In genomic region chr1:9270290-9270900, GRCh38 we compare ENCODE assay signal across 16 cellular contexts. TPM values are rescaled to one million over a fixed set of nuclear protein-coding genes. Genes with fewer than 3 reads are reported as not detected.
DNase-seq lines count a peak whose midpoint lies in the region; FAIRE-seq and TF ChIP-seq lines count a peak whose summit lies in the region.
"Had no signal": no experiment of that assay in that cellular context is flagged by ENCODE, and none has a peak within 500 bp of the region (broad histone marks: within the 10 kb centered on the region; RNA-seq: fewer than 3 reads in every experiment).

No MANE protein-coding gene starts in this region.

- dilution Hi-C loops in keratinocyte (cut with MboI; ENCODE audit: extremely low pct_ligation_motif_present, low sequenced_read_pairs) = no loop called here

- no peak for TF ChIP-seq CTCF in keratinocyte (optimal IDR thresholded peaks at IDR 0.05 in 1 of 3, IDR thresholded peaks at IDR 0.05 in 1 of 3, conservative IDR thresholded peaks at IDR 0.05 in 1 of 3; ENCODE audit: extremely low read depth in 1 of 3, insufficient read depth in 2 of 3, low read length in 3 of 3)

- no peaks in the 10 kb centered on the region for H3K9me3 Mint-ChIP-seq in activated CD4-positive, alpha-beta memory T cell treated with anti-CD3 and anti-CD28 coated beads, Interleukin-2, amount 10 ng/mL, durations not matched to agents 7 days and 5 days

- H3K4me2 ChIP-seq in keratinocyte (ENCODE audit: control insufficient read depth, extremely low read depth, insufficient read depth, low read depth, low read length) = no peak overlapping the region
- H3K4me2 ChIP-seq: PC-9 had no signal

- H3K79me2 ChIP-seq in keratinocyte (ENCODE audit: control insufficient read depth, insufficient read depth, low read length) = no peaks in the 10 kb centered on the region

- no peaks in the 10 kb centered on the region for H3K9me1 ChIP-seq in keratinocyte (ENCODE audit: control insufficient read depth, extremely low read depth, insufficient read depth, low read length)

- H3K27ac ChIP-seq in keratinocyte (ENCODE audit: control insufficient read depth, insufficient read depth, low read length) = no peak overlapping the region
- H3K27ac ChIP-seq: C4-2B, PC-9 had no signal

- DNase-seq in COR-L47 (lab: John Stamatoyannopoulos, UW) (peak; percentile 26), HEK293T (ENCODE audit: extremely low spot score) (peak; percentile 29), SHP77 (lab: John Stamatoyannopoulos, UW) (peak; percentile 11 to 54), keratinocyte (ENCODE audit: low read depth, low spot score) (no peak), superior temporal gyrus (ENCODE audit: extremely low spot score) (no peak)
- no peak for DNase-seq in activated CD4-positive, alpha-beta memory T cell treated with anti-CD3 and anti-CD28 coated beads, Interleukin-2, amount 10 ng/mL, durations not matched to agents 7 days and 5 days
- no peak for DNase-seq in activated CD4-positive, alpha-beta T cell treated with anti-CD3 and anti-CD28 coated beads, Interleukin-2, amount 50 U/mL, for 48 hours
- no peak for DNase-seq in central memory CD4-positive, alpha-beta T cell
- DNase-seq: activated CD8-positive, alpha-beta memory T cell treated with anti-CD3 and anti-CD28 coated beads, Interleukin-2, amount 50 U/mL, for 48 hours; amniotic stem cell; NCI-H1048; stimulated activated CD4-positive, alpha-beta T cell treated with anti-CD3 and anti-CD28 coated beads, Interleukin-4, amount 100 ng/mL, for 24 hours; stimulated activated naive CD8-positive, alpha-beta T cell treated with anti-CD3 and anti-CD28 coated beads, Interleukin-15, Interleukin-2, amounts not matched to agents 100 U/mL and 50 U/mL, for 24 hours; T1000 had no signal

- peaks cover 22% of the 10 kb centered on the region for H3K4me1 Mint-ChIP-seq in activated CD4-positive, alpha-beta memory T cell treated with anti-CD3 and anti-CD28 coated beads, Interleukin-2, amount 10 ng/mL, durations not matched to agents 7 days and 5 days

- H3K4me3 Mint-ChIP-seq in activated CD4-positive, alpha-beta memory T cell treated with anti-CD3 and anti-CD28 coated beads, Interleukin-2, amount 10 ng/mL, durations not matched to agents 7 days and 5 days = no peak overlapping the region

- no peaks in the 10 kb centered on the region for H4K20me1 ChIP-seq in keratinocyte (ENCODE audit: control insufficient read depth, extremely low read depth, insufficient read depth, low read length)

- CTCF ChIA-PET in HEK293T (lab: Yijun Ruan, JAX) = interaction anchor here (1.0 kb wide), 1 partner anchor 222 kb away, joined by 4 read pairs; no protein-coding TSS in a partner anchor
- CTCF ChIA-PET in activated CD4-positive, alpha-beta memory T cell treated with anti-CD3 and anti-CD28 coated beads, Interleukin-2, amount 10 ng/mL, durations not matched to agents 7 days and 5 days (lab: Charles Lee) = interaction anchor here (1.0 to 4.5 kb wide), 4 partner anchors 14 to 220 kb away, joined by 3 to 35 read pairs (median 5); no protein-coding TSS in a partner anchor

- H3K36me3 ChIP-seq in keratinocyte (ENCODE audit: control insufficient read depth in 2 of 2, extremely low read depth in 1 of 2, insufficient read depth in 2 of 2, low read length in 2 of 2) = no peaks in the 10 kb centered on the region

- no peak overlapping the region for H3K4me3 ChIP-seq in keratinocyte (ENCODE audit: control insufficient read depth in 2 of 3, extremely low read depth in 1 of 3, insufficient read depth in 2 of 3, low read depth in 1 of 3, low read length in 3 of 3)
- H3K4me3 ChIP-seq: PC-9 had no signal

- no peak overlapping the region for H3K27ac Mint-ChIP-seq in activated CD4-positive, alpha-beta memory T cell treated with anti-CD3 and anti-CD28 coated beads, Interleukin-2, amount 10 ng/mL, durations not matched to agents 7 days and 5 days

- H3K4me1 ChIP-seq in keratinocyte (ENCODE audit: control insufficient read depth, extremely low read depth, insufficient read depth, low read length) = peaks cover 15% of the 10 kb centered on the region

- peaks cover 8% of the 10 kb centered on the region for H3K27me3 Mint-ChIP-seq in activated CD4-positive, alpha-beta memory T cell treated with anti-CD3 and anti-CD28 coated beads, Interleukin-2, amount 10 ng/mL, durations not matched to agents 7 days and 5 days

- no peak overlapping the region for H2AFZ ChIP-seq in keratinocyte (ENCODE audit: control insufficient read depth, low read length)
- H2AFZ ChIP-seq: PC-9 had no signal

- H3K27me3 ChIP-seq in keratinocyte (ENCODE audit: control insufficient read depth, extremely low read depth, insufficient read depth, low read length) = peaks cover 6% of the 10 kb centered on the region

- peaks cover 3% of the 10 kb centered on the region for H3K36me3 Mint-ChIP-seq in activated CD4-positive, alpha-beta memory T cell treated with anti-CD3 and anti-CD28 coated beads, Interleukin-2, amount 10 ng/mL, durations not matched to agents 7 days and 5 days (ENCODE audit: low read depth)

- POLR2A ChIA-PET in HEK293T (lab: Yijun Ruan, JAX) = no interaction called here
- POLR2A ChIA-PET in activated CD4-positive, alpha-beta memory T cell treated with anti-CD3 and anti-CD28 coated beads, Interleukin-2, amount 10 ng/mL, durations not matched to agents 7 days and 5 days (lab: Charles Lee) = interaction anchor here (1.5 kb wide), 1 partner anchor 36 kb away, joined by 4 read pairs; the partner anchor contains the start of gene H6PD

- no peaks in the 10 kb centered on the region for H3K9me3 ChIP-seq in keratinocyte (ENCODE audit: control insufficient read depth, low read depth, low read length)

- FAIRE-seq in keratinocyte (lab: Jason Lieb, UNC) = peak; percentile 26

- no peak overlapping the region for H3K9ac ChIP-seq in keratinocyte (ENCODE audit: control insufficient read depth, extremely low read depth, insufficient read depth, low read length)

TF ChIP-seq in HEK293T, 16 proteins besides CTCF, POLR2A, EP300 and RAD21:
- TF ChIP-seq ZNF384 (IDR thresholded peaks at IDR 0.05) (no peak), ELF4 (IDR thresholded peaks at IDR 0.05) (no peak), TARDBP (IDR thresholded peaks at IDR 0.05) (no peak), FOXA1 (IDR thresholded peaks at IDR 0.05) (no peak), HDGF (IDR thresholded peaks at IDR 0.05; ENCODE audit: borderline replicate concordance) (no peak), FOXK2 (IDR thresholded peaks at IDR 0.05) (no peak), ARNT (IDR thresholded peaks at IDR 0.05) (no peak), FOXM1 (IDR thresholded peaks at IDR 0.05; ENCODE audit: borderline replicate concordance) (no peak), NFRKB (IDR thresholded peaks at IDR 0.05) (no peak), LEF1 (IDR thresholded peaks at IDR 0.05; ENCODE audit: borderline replicate concordance) (no peak), SUZ12 (IDR thresholded peaks at IDR 0.05) (no peak), CTBP1 (IDR thresholded peaks at IDR 0.05; ENCODE audit: borderline replicate concordance) (no peak), SP1 (IDR thresholded peaks at IDR 0.05) (no peak)

RNA-seq across cellular contexts. Expression of gene SPSB1, which starts 22.3 kb away (rescaled TPM):
- 16.9 to 43.2 TPM (median 19.8 TPM) in 3 replicates for polyA plus RNA-seq in keratinocyte
- 19.8 TPM for polyA plus RNA-seq in keratinocyte (2011; ENCODE audit: low read depth)
- 12.1 and 17.8 TPM in 2 replicates for polyA plus RNA-seq in keratinocyte (2011; cell fraction: cytosol; rRNA removed)
- 19.7 and 26.5 TPM in 2 replicates for polyA plus RNA-seq in keratinocyte (2011; cell fraction: nucleus; rRNA removed)
- 18.5 and 23.4 TPM in 2 replicates for polyA plus RNA-seq in keratinocyte (2012; ENCODE audit: low replicate concordance)
- 14.3 to 41.7 TPM (median 16.8 TPM) in 3 replicates for polyA minus RNA-seq in keratinocyte
- polyA minus RNA-seq in keratinocyte (2011; cell fraction: cytosol; rRNA and poly(A)+ RNA removed) = 18.4 TPM
- polyA minus RNA-seq in keratinocyte (2011; cell fraction: nucleus; rRNA and poly(A)+ RNA removed) = 19.2 and 24.3 TPM in 2 replicates
- total RNA-seq in activated CD4-positive, alpha-beta memory T cell treated with anti-CD3 and anti-CD28 coated beads, Interleukin-2, amount 10 ng/mL, durations not matched to agents 7 days and 5 days = 10 to 100 TPM; 17.4 to 18.0 TPM

RNA-seq across cellular contexts. Expression of gene H6PD, which starts 35.8 kb away (rescaled TPM):
- 3.3 to 4.5 TPM (median 4.4 TPM) in 3 replicates for polyA plus RNA-seq in keratinocyte
- 1.2 TPM for polyA plus RNA-seq in keratinocyte (2011; ENCODE audit: low read depth)
- polyA plus RNA-seq in keratinocyte (2011; cell fraction: cytosol; rRNA removed) = 2.1 TPM in 2 replicates
- polyA plus RNA-seq in keratinocyte (2011; cell fraction: nucleus; rRNA removed) = 13.8 and 18.0 TPM in 2 replicates
- polyA plus RNA-seq in keratinocyte (2012; ENCODE audit: low replicate concordance) = 4.2 and 5.5 TPM in 2 replicates
- polyA minus RNA-seq in keratinocyte = 4.9 to 10.6 TPM (median 6.0 TPM) in 3 replicates
- polyA minus RNA-seq in keratinocyte (2011; cell fraction: cytosol; rRNA and poly(A)+ RNA removed) = 4.6 TPM
- polyA minus RNA-seq in keratinocyte (2011; cell fraction: nucleus; rRNA and poly(A)+ RNA removed) = 12.8 and 18.5 TPM in 2 replicates
- total RNA-seq in activated CD4-positive, alpha-beta memory T cell treated with anti-CD3 and anti-CD28 coated beads, Interleukin-2, amount 10 ng/mL, durations not matched to agents 7 days and 5 days = 10 to 100 TPM; 12.9 to 13.2 TPM

Comparison
In these comparisons a context has a peak if more than half of its experiments do, and no peak if none do; other contexts are left out.
1. DNase-seq: peak in COR-L47 (single experiment), HEK293T (single experiment) and SHP77 (2 of 2); none in keratinocyte (single experiment), superior temporal gyrus (single experiment), activated CD4-positive, alpha-beta memory T cell treated with anti-CD3 and anti-CD28 coated beads, Interleukin-2, amount 10 ng/mL, durations not matched to agents 7 days and 5 days (single experiment), activated CD4-positive, alpha-beta T cell treated with anti-CD3 and anti-CD28 coated beads, Interleukin-2, amount 50 U/mL, for 48 hours (0 of 2) and central memory CD4-positive, alpha-beta T cell (single experiment).